ENCODE assay signal across 30 cellular contexts in the genomic region with DNA sequence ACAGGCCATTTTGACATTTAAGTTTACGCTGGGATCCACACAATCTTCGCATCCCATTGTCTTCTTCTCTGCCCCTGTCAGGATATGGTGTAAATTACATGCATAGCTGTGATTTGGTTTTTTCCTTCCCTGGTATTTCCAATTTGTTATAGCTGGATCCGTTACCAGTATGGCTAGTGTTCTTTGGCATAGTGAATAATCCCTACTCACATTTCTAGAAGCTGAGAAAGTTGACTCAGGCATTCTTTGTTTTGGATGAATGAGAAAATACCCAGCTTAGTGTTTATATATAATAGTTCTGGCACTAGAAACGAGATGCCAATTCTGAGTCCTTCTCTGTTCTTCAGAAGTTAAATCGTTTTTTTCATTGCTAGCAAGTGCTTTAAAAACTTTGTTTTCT.
DNase-seq lines count a peak whose midpoint lies in the region; ATAC-seq and TF ChIP-seq lines count a peak whose summit lies in the region.
"Had no signal": no experiment of that assay in that cellular context is flagged by ENCODE, and none has a peak within 500 bp of the region (broad histone marks: within the 10 kb centered on the region; RNA-seq: fewer than 3 reads in every experiment).

No MANE protein-coding gene starts in this region.

- no peak overlapping the region for H3K9ac ChIP-seq in adipocyte (ENCODE audit: low read length)

- intact Hi-C loops in vagina (cut with DNase I) = no loop called here

- H3K27ac ChIP-seq in thoracic aorta (no peak overlapping the region), vagina (no peak overlapping the region)
- H3K27ac ChIP-seq: A549, HL-60, RWPE1 had no signal

- H3K4me1 ChIP-seq in adipocyte (ENCODE audit: control insufficient read depth, insufficient read depth, low read length) = no peaks in the 10 kb centered on the region
- H3K4me1 ChIP-seq in thoracic aorta (ENCODE audit: control insufficient read depth in 1 of 2, low read depth in 2 of 2) = peaks cover 0 to 14% of the 10 kb centered on the region in 2 donors
- no peaks in the 10 kb centered on the region for H3K4me1 ChIP-seq in vagina
- H3K4me1 ChIP-seq: A549, Caco-2, HAP-1 had no signal

- H3K4me3 ChIP-seq in adipocyte (ENCODE audit: low read length) (no peak overlapping the region), thoracic aorta (no peak overlapping the region), vagina (no peak overlapping the region)
- H3K4me3 ChIP-seq: A549, GM12878, HAP-1, K562 had no signal

- in situ Hi-C loops in GM13977 (cut with MboI; ENCODE audit: low pct_unique_long_range_greater_than_20kb, low sequenced_read_pairs, unreplicated experiment) = loop anchor here (25.0 kb wide), 2 partner anchors 490 to 665 kb away; no protein-coding TSS in a partner anchor

- TF ChIP-seq CTCF in thoracic aorta (IDR thresholded peaks at IDR 0.05) = no peak
- no peak for TF ChIP-seq CTCF in vagina (IDR thresholded peaks at IDR 0.05)
- no peak for TF ChIP-seq CTCF in GM13977 (IDR thresholded peaks at IDR 0.05; ENCODE audit: extremely low read depth, insufficient read depth, missing control alignments)

- H3K9me3 ChIP-seq in adipocyte (ENCODE audit: control insufficient read depth, low read length) (no peaks in the 10 kb centered on the region), thoracic aorta (no peaks in the 10 kb centered on the region), vagina (no peaks in the 10 kb centered on the region)
- H3K9me3 ChIP-seq: A549, Caco-2, HAP-1 had no signal

- no peak for TF ChIP-seq POLR2A in vagina (IDR thresholded peaks at IDR 0.05)

- H3K27me3 ChIP-seq in adipocyte (replicated peaks; ENCODE audit: control insufficient read depth, insufficient read depth, low read length) = no peaks in the 10 kb centered on the region
- H3K27me3 ChIP-seq in thoracic aorta (replicated peaks; ENCODE audit: insufficient read depth) = no peaks in the 10 kb centered on the region
- H3K27me3 ChIP-seq in vagina = no peaks in the 10 kb centered on the region

- peak; percentile 65 for ATAC-seq in thoracic aorta (ENCODE audit: insufficient number of reproducible peaks, low FRiP score, low read depth)
- ATAC-seq: A549; CD8-positive, alpha-beta T cell; GM12878; K562; Panc1 had no signal

- H3K36me3 ChIP-seq in adipocyte (ENCODE audit: control insufficient read depth, insufficient read depth, low read length, severe bottlenecking) (no peaks in the 10 kb centered on the region), thoracic aorta (no peaks in the 10 kb centered on the region), vagina (no peaks in the 10 kb centered on the region)
- H3K36me3 ChIP-seq: HAP-1 had no signal

- DNase-seq in adipocyte (ENCODE audit: low read depth) (peak; percentile 74), dedifferentiated amniotic fluid mesenchymal stem cell (ENCODE audit: extremely low spot score) (peak; percentile 77), myocyte (ENCODE audit: low read depth) (peak; percentile 24), thoracic aorta (ENCODE audit: low spot score) (no peak), vagina (ENCODE audit: extremely low spot score in 2 of 2) (no peak), GM13977 (ENCODE audit: low spot score) (no peak), activated gamma-delta T cell treated with Interleukin-2 at 50 U/mL for 16 hours (no peak)
- DNase-seq: C1 segment of cervical spinal cord; Caco-2; CD8-positive, alpha-beta T cell; EL; GDM1; GOT3; HFFc6; Kasumi-1; MV-4-11; NCI-H1105; NCI-H1436 treated with DMSO at 0.1 percent for 48 hours; NCI-H187 treated with DMSO at 0.1 percent for 48 hours; NCI-H2171 treated with DMSO at 0.1 percent for 48 hours; NCI-H345; NCI-H510A treated with DMSO at 0.1 percent for 48 hours; SHP77 had no signal

Comparison
In these comparisons a context has a peak if more than half of its experiments do, and no peak if none do; other contexts are left out.
1. DNase-seq: peak in adipocyte (single experiment), dedifferentiated amniotic fluid mesenchymal stem cell (single experiment) and myocyte (single experiment); none in thoracic aorta (single experiment), vagina (0 of 2), GM13977 (single experiment) and activated gamma-delta T cell treated with Interleukin-2 at 50 U/mL for 16 hours (single experiment).